In the genomic region with DNA sequence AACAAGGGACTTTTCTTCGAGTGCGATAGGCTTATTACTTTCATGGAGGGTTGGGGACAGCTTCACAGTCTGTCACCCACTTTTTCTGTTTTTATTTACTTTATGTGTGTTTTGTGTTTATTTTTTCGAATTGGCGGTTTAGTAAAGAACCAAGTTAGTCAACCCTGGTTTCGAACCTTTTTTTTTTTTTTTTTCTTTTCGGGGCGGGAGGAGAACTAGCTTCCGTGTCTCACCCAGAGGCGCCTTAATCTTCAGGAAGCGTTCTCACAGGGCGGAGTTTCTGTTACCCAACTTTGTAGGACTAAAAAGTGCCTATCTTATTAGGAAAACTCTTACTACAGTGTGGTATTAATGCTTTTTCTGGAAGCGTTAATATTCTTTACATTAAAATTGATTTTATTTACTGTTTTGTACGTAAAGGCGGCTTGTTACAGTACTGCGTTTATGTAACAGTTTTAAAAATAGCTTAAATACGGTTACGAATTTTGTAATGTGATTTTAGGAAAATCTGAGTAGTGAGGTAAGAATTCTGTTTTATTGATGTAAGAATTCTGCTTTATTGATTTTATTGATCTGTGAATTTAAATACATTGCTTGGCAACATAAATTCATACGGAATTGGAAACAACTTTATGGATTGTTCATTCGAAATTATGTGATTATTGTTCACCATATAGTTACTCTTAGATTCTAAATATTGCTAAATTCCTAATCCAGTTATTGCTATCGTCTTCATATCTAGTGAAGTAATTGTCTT, we compare ENCODE assay signal across 8 cellular contexts. TPM values are rescaled to one million over a fixed set of nuclear protein-coding genes. Genes with fewer than 3 reads are reported as not detected.
DNase-seq lines count a peak whose midpoint lies in the region; ATAC-seq and TF ChIP-seq lines count a peak whose summit lies in the region.

No MANE protein-coding gene starts in this region.

- peak overlapping the region; percentile 98 for H3K4me3 ChIP-seq in iPS-20b (ENCODE audit: low read length)
- peak overlapping the region; percentile 96 for H3K4me3 ChIP-seq in smooth muscle cell

- peaks cover 58% of the 10 kb centered on the region for H3K79me2 ChIP-seq in smooth muscle cell (ENCODE audit: low read depth)

- H3K27me3 ChIP-seq in iPS-20b (ENCODE audit: insufficient read depth, low read length), result no peaks in the 10 kb centered on the region
- no peaks in the 10 kb centered on the region for H3K27me3 ChIP-seq in smooth muscle cell (ENCODE audit: low read depth)

- peaks cover 16% of the 10 kb centered on the region for H3K27me3 Mint-ChIP-seq in brain

- peaks cover 0 to 29% (median 11%) of the 10 kb centered on the region in 5 experiments for H3K9me3 Mint-ChIP-seq in brain

- peak overlapping the region; percentile 98 to 100 (median 99) for H3K4me3 Mint-ChIP-seq in brain

- H3K4me2 ChIP-seq in smooth muscle cell, result peak overlapping the region; percentile 98

- H3K36me3 Mint-ChIP-seq in brain, result peaks cover 59% of the 10 kb centered on the region

- WGBS in smooth muscle cell (ENCODE audit: low lambda C conversion rate), result 1% methylated on average over 19 of the region's 20 CpGs

- H3K27ac Mint-ChIP-seq in brain, result peak overlapping the region; percentile 99 to 100 (median 100)

- ATAC-seq in GM18502 (IDR thresholded peaks at IDR 0.05; ENCODE audit: poor library complexity, unreplicated experiment), result peak; percentile 31
- peak; percentile 30 for ATAC-seq in HG03354 (IDR thresholded peaks at IDR 0.05; ENCODE audit: poor library complexity, severe bottlenecking, unreplicated experiment)
- no peak for ATAC-seq in HG02970 (IDR thresholded peaks at IDR 0.05; ENCODE audit: low FRiP score, unreplicated experiment)

- no peak overlapping the region for H2AFZ ChIP-seq in smooth muscle cell (ENCODE audit: low read depth)

- H3K27ac ChIP-seq in iPS-20b (ENCODE audit: low read length), result peak overlapping the region; percentile 90
- H3K27ac ChIP-seq in smooth muscle cell (ENCODE audit: low read depth), result peak overlapping the region; percentile 100

- H3F3A ChIP-seq in smooth muscle cell (ENCODE audit: low read depth), result peaks cover 11% of the 10 kb centered on the region

- H3K4me1 Mint-ChIP-seq in brain, result peaks cover 60% of the 10 kb centered on the region

- peaks cover 54% of the 10 kb centered on the region for H4K20me1 ChIP-seq in smooth muscle cell (ENCODE audit: low read depth)

- H3K9ac ChIP-seq in iPS-20b (ENCODE audit: low read depth, low read length) (peak overlapping the region; percentile 99), smooth muscle cell (ENCODE audit: low read depth) (peak overlapping the region; percentile 100)

- peak; percentile 27 for DNase-seq in Ammon's horn (ENCODE audit: low spot score)
- DNase-seq in RKO (ENCODE audit: low spot score), result peak; percentile 84
- DNase-seq in smooth muscle cell (lab: John Stamatoyannopoulos, UW; ENCODE audit: unreplicated experiment), result no peak

- H3K36me3 ChIP-seq in iPS-20b (ENCODE audit: insufficient read depth, low read depth, low read length) (peaks cover 48% of the 10 kb centered on the region), smooth muscle cell (ENCODE audit: low read depth) (no peaks in the 10 kb centered on the region)

- H3K9me3 ChIP-seq in iPS-20b (ENCODE audit: insufficient read depth, low read depth, low read length) (no peaks in the 10 kb centered on the region), smooth muscle cell (replicated peaks; ENCODE audit: low read depth) (no peaks in the 10 kb centered on the region)

- TF ChIP-seq CTCF in brain (conservative IDR thresholded peaks at IDR 0.05) (no peak), smooth muscle cell (IDR thresholded peaks at IDR 0.05; ENCODE audit: borderline replicate concordance, insufficient read depth, poor library complexity, severe bottlenecking) (no peak)

- H3K4me1 ChIP-seq in iPS-20b (ENCODE audit: insufficient read depth, low read length) (no peaks in the 10 kb centered on the region), smooth muscle cell (ENCODE audit: low read depth) (peaks cover 25% of the 10 kb centered on the region)

RNA-seq across cellular contexts. Expression of a gene that starts 0.9 kb away (rescaled TPM):
- polyA plus RNA-seq in brain (ENCODE audit: insufficient read depth, low read depth, low replicate concordance), result 139 TPM
- 158 and 196 TPM in 2 replicates for total RNA-seq in smooth muscle cell
- 84.3 and 104 TPM in 2 replicates for polyA plus RNA-seq in smooth muscle cell

RNA-seq across cellular contexts. Expression of a gene that starts 8.9 kb away (rescaled TPM):
- 29.8 TPM for polyA plus RNA-seq in brain (ENCODE audit: insufficient read depth, low read depth, low replicate concordance)
- 15.2 and 19.0 TPM in 2 replicates for total RNA-seq in smooth muscle cell
- polyA plus RNA-seq in smooth muscle cell, result 10.2 and 15.1 TPM in 2 replicates
